In the genomic region with DNA sequence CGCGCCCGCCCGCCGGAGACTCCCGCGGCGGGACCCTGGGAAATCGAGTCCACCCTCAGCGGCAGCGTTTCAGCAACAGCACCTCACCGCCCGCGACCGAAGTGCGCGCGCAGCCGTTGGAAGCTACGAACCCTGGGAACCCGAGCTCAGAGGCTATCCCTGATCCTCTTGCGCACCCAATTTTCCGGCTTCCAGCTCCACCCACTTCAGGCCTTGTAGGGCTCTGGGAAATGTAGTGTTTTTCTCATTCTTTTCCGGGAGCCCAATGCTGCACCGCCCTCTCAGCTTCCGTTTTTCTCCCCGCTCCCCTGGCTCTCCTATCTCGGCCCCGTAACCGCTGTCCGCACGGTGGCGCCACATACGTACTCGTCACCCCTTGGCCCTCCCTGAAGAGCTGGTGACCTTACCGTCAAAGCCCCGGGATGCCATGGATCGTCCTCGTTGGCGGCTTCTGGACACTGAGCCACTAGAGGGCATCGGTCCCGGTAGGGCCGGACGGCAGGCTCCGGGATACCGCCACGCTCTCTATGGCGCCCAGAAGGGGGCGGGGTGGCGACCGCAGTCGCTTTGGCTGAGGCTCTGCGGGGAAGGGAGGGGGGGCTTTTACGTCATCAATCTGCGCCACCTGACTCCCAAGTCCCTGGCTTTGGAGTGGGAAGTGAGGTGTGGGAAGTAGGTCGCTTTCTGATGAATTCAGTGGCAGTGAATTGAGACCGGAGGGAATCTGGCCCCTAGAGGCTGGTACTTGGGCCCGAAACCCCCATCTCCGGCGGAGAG, we compare ENCODE assay signal across 8 cellular contexts. TPM values are rescaled to one million over a fixed set of nuclear protein-coding genes. Genes with fewer than 3 reads are reported as not detected.
DNase-seq lines count a peak whose midpoint lies in the region; ATAC-seq lines count a peak whose summit lies in the region.

A gene (plus strand): TSS at position 687 of the 777 bp plus-strand sequence. CDS start 3,948 bp downstream, outside the sequence.
A gene (minus strand): TSS at position 102 of the 777 bp plus-strand sequence. CDS start 225 bp downstream, outside the sequence.

- H3K4me1 ChIP-seq in CD8-positive, alpha-beta memory T cell (ENCODE audit: insufficient read depth, low read length), result peaks cover 37% of the 10 kb centered on the region

- CTCF ChIA-PET in CD8-positive, alpha-beta memory T cell (lab: Charles Lee), result interaction anchor here (0.7 to 1.5 kb wide), 16 partner anchors 9 to 71 kb away, joined by 3 to 11 read pairs (median 4); no protein-coding TSS in a partner anchor

- H3K9me3 ChIP-seq in CD8-positive, alpha-beta memory T cell (ENCODE audit: low read length), result no peaks in the 10 kb centered on the region

- POLR2A ChIA-PET in CD8-positive, alpha-beta memory T cell (lab: Charles Lee), result interaction anchor here (0.6 to 1.2 kb wide), 4 partner anchors 9 to 1218 kb away, joined by 3 to 5 read pairs (median 4); a partner anchor contains a TSS

- peak; percentile 81 for ATAC-seq in GM19463 (IDR thresholded peaks at IDR 0.05; ENCODE audit: unreplicated experiment)

- peak within 1 kb of the TSS; percentile 97 for H3K27ac ChIP-seq in CD8-positive, alpha-beta memory T cell (ENCODE audit: low read depth, low read length)

- H3K4me3 ChIP-seq in CD8-positive, alpha-beta memory T cell (ENCODE audit: low read length), result peak within 1 kb of the TSS; percentile 94

- peak; percentile 95 to 98 (median 97) for DNase-seq in CD8-positive, alpha-beta memory T cell
- peak; percentile 97 for DNase-seq in HS-27A (ENCODE audit: low read depth)
- DNase-seq in NK-92 (lab: John Stamatoyannopoulos, UW; ENCODE audit: unreplicated experiment), result peak; percentile 83
- peak; percentile 99 for DNase-seq in activated CD8-positive, alpha-beta memory T cell treated with anti-CD3 and anti-CD28 coated beads for 24 hours
- DNase-seq in effector CD8-positive, alpha-beta T cell (lab: John Stamatoyannopoulos, UW), result peak; percentile 99
- peak; percentile 100 for DNase-seq in lung microvascular endothelial cell (ENCODE audit: low read depth in 2 of 2)
- peak; percentile 91 for DNase-seq in stimulated activated CD8-positive, alpha-beta memory T cell treated with anti-CD3 and anti-CD28 coated beads, Interleukin-12 subunit alpha, Interleukin-12 subunit beta, amount 100 ng/mL, for 1 hour (ENCODE audit: low read depth)

- no peaks in the 10 kb centered on the region for H3K27me3 ChIP-seq in CD8-positive, alpha-beta memory T cell (ENCODE audit: insufficient read depth, low read length, poor library complexity, severe bottlenecking)

- peaks cover 3 to 49% (median 11%) of the 10 kb centered on the region in 3 donors for H3K36me3 Mint-ChIP-seq in CD8-positive, alpha-beta memory T cell

- peaks cover 0 to 2% (median 0%) of the 10 kb centered on the region in 5 donors for H3K9me3 Mint-ChIP-seq in CD8-positive, alpha-beta memory T cell

- H3K36me3 ChIP-seq in CD8-positive, alpha-beta memory T cell (ENCODE audit: insufficient read depth, low read length), result peaks cover 15% of the 10 kb centered on the region

- peaks cover 48 to 70% (median 63%) of the 10 kb centered on the region in 3 donors for H3K4me1 Mint-ChIP-seq in CD8-positive, alpha-beta memory T cell

- H3K27me3 Mint-ChIP-seq in CD8-positive, alpha-beta memory T cell, result peaks cover 0 to 5% of the 10 kb centered on the region in 2 donors

- peak within 1 kb of the TSS; percentile 92 to 99 (median 97) for H3K4me3 Mint-ChIP-seq in CD8-positive, alpha-beta memory T cell

- peak within 1 kb of the TSS; percentile 94 to 100 (median 98) for H3K27ac Mint-ChIP-seq in CD8-positive, alpha-beta memory T cell

RNA-seq across cellular contexts. Expression of the first gene that starts in this region (rescaled TPM):
- 10 to 100 TPM; 16.0 to 16.3 TPM for total RNA-seq in CD8-positive, alpha-beta memory T cell
- polyA plus RNA-seq in CD8-positive, alpha-beta memory T cell, result 9.9 TPM
- total RNA-seq in lung microvascular endothelial cell, result 11.1 and 24.2 TPM in 2 replicates

RNA-seq across cellular contexts. Expression of the second gene that starts in this region (rescaled TPM):
- total RNA-seq in CD8-positive, alpha-beta memory T cell, result 100 to 1,000 TPM; 111 to 117 TPM
- 73.4 TPM for polyA plus RNA-seq in CD8-positive, alpha-beta memory T cell
- total RNA-seq in lung microvascular endothelial cell, result 54.0 and 78.8 TPM in 2 replicates

Comparison
In these comparisons a context has a peak if more than half of its experiments do, and no peak if none do; other contexts are left out.
1. Peak in every context shown above with its lines: DNase-seq, ATAC-seq, H3K4me3 ChIP-seq and H3K27ac ChIP-seq.